13 cellular contexts compared by ENCODE assay signal in genomic region chr5:6744841-6745705, GRCh38. TPM values are rescaled to one million over a fixed set of nuclear protein-coding genes. Genes with fewer than 3 reads are reported as not detected.
DNase-seq lines count a peak whose midpoint lies in the region; ATAC-seq lines count a peak whose summit lies in the region.
"Had no signal": no experiment of that assay in that cellular context is flagged by ENCODE, and none has a peak within 500 bp of the region (broad histone marks: within the 10 kb centered on the region; RNA-seq: fewer than 3 reads in every experiment).

No MANE protein-coding gene starts in this region.

- intact Hi-C loops in left ventricle myocardium superior (cut with micrococcal nuclease): loop anchor here (10.0 kb wide), 1 partner anchor 130 kb away; no protein-coding TSS in a partner anchor

- H3K36me3 Mint-ChIP-seq in T-helper 17 cell (ENCODE audit: low read depth): peaks cover 5% of the 10 kb centered on the region

- DNase-seq in activated effector memory CD4-positive, alpha-beta T cell treated with anti-CD3 and anti-CD28 coated beads, Interleukin-2, amount 50 U/mL, for 16 hours: peak; percentile 49
- no peak for DNase-seq in activated effector memory CD4-positive, alpha-beta T cell treated with Interleukin-2 at 50 U/mL for 16 hours
- DNase-seq in T-helper 17 cell (no peak), left ventricle myocardium superior (no peak), superior temporal gyrus (ENCODE audit: extremely low spot score) (peak; percentile 8), COLO668 (lab: John Stamatoyannopoulos, UW; ENCODE audit: unreplicated experiment) (no peak), NCI-H774 (lab: John Stamatoyannopoulos, UW) (no peak), A172 (ENCODE audit: low spot score) (no peak)
- DNase-seq: GDM1; kidney; NCI-H1436 treated with DMSO at 0.1 percent for 48 hours; stimulated activated CD4-positive, alpha-beta T cell treated with anti-CD3 and anti-CD28 coated beads, Interleukin-15, amount 100 ng/mL, for 24 hours had no signal

- ATAC-seq in T-helper 17 cell (peak; percentile 4), left ventricle myocardium superior (peak; percentile 67)

- H3K27ac Mint-ChIP-seq in T-helper 17 cell: no peak overlapping the region

- no peak overlapping the region for H3K4me3 Mint-ChIP-seq in T-helper 17 cell

- no peaks in the 10 kb centered on the region for H3K27me3 Mint-ChIP-seq in T-helper 17 cell

- H3K9me3 ChIP-seq in T-helper 17 cell (ENCODE audit: control insufficient read depth, low read length, poor library complexity, severe bottlenecking): no peaks in the 10 kb centered on the region
- H3K9me3 ChIP-seq: suprapubic skin had no signal

- peaks cover 16% of the 10 kb centered on the region for H3K4me1 Mint-ChIP-seq in T-helper 17 cell

RNA-seq across cellular contexts. Expression of gene TENT4A, which starts 31.8 kb away (rescaled TPM):
- total RNA-seq in T-helper 17 cell (10 to 100 TPM; 54.7 to 59.4 TPM), left ventricle myocardium superior (10.7 TPM)
- total RNA-seq in A172 (2014; rRNA removed; shearing (Covaris generic)): 7.6 and 7.8 TPM in 2 replicates

Comparison
In these comparisons a context has a peak if more than half of its experiments do, and no peak if none do; other contexts are left out.
1. DNase-seq: peak in activated effector memory CD4-positive, alpha-beta T cell treated with anti-CD3 and anti-CD28 coated beads, Interleukin-2, amount 50 U/mL, for 16 hours (single experiment) and superior temporal gyrus (single experiment); none in activated effector memory CD4-positive, alpha-beta T cell treated with Interleukin-2 at 50 U/mL for 16 hours (single experiment), T-helper 17 cell (0 of 3), left ventricle myocardium superior (single experiment), COLO668 (single experiment), NCI-H774 (single experiment) and A172 (single experiment).